8 cellular contexts compared by ENCODE assay signal in genomic region chr7:23471090-23471859, GRCh38. TPM values are rescaled to one million over a fixed set of nuclear protein-coding genes. Genes with fewer than 3 reads are reported as not detected.
DNase-seq lines count a peak whose midpoint lies in the region; ATAC-seq, FAIRE-seq and TF ChIP-seq lines count a peak whose summit lies in the region.

No MANE protein-coding gene starts in this region.

- peaks cover 14% of the 10 kb centered on the region for H3K4me1 Mint-ChIP-seq in astrocyte (ENCODE audit: low read depth, unreplicated experiment)

- 3% methylated on average over 19 of the region's 45 CpGs for WGBS in HepG2 (ENCODE audit: low lambda C conversion rate)

- peak overlapping the region; percentile 98 for H3K9ac ChIP-seq in OCI-LY1 (ENCODE audit: low read length)
- H3K9ac ChIP-seq in astrocyte (ENCODE audit: low read length) = peak overlapping the region; percentile 88
- peak overlapping the region; percentile 94 for H3K9ac ChIP-seq in HepG2 (ENCODE audit: insufficient read depth, low read depth, low read length)

- H3K4me3 Mint-ChIP-seq in astrocyte (ENCODE audit: unreplicated experiment) = peak overlapping the region; percentile 98

- no peak for TF ChIP-seq RAD21 in HepG2 (CRISPR knock-in tag; IDR thresholded peaks at IDR 0.05)

- no peaks in the 10 kb centered on the region for H3K27me3 ChIP-seq in OCI-LY1 (ENCODE audit: insufficient read depth, low read length)
- peaks cover 13% of the 10 kb centered on the region for H3K27me3 ChIP-seq in astrocyte (ENCODE audit: insufficient read depth, low read length)
- no peaks in the 10 kb centered on the region; a peak in 1 of 5 replicates for H3K27me3 ChIP-seq in HepG2 (ENCODE audit: control insufficient read depth in 1 of 2, insufficient read depth in 2 of 2, low read length in 2 of 2)

- no peak for TF ChIP-seq POLR2A in HepG2 (IDR thresholded peaks at IDR 0.05; ENCODE audit: insufficient read depth in 1 of 2, low read depth in 2 of 2, low read length in 2 of 2)

- FAIRE-seq in astrocyte (lab: Jason Lieb, UNC) = no peak
- FAIRE-seq in HepG2 (lab: Jason Lieb, UNC) = no peak

- H3K27ac Mint-ChIP-seq in astrocyte (ENCODE audit: unreplicated experiment) = peak overlapping the region; percentile 99

- H2AFZ ChIP-seq in OCI-LY1 (ENCODE audit: low read length) = no peak overlapping the region
- H2AFZ ChIP-seq in astrocyte (ENCODE audit: low read depth, low read length) = peak overlapping the region; percentile 11
- H2AFZ ChIP-seq in HepG2 (ENCODE audit: low read length) = no peak overlapping the region

- ATAC-seq in GM18868 (IDR thresholded peaks at IDR 0.05; ENCODE audit: unreplicated experiment) (peak; percentile 32), HepG2 (peak; percentile 47), GM18870 (IDR thresholded peaks at IDR 0.05; ENCODE audit: unreplicated experiment) (no peak), HG03565 (IDR thresholded peaks at IDR 0.05; ENCODE audit: unreplicated experiment) (no peak)

- peaks cover 39% of the 10 kb centered on the region for H3K4me1 ChIP-seq in OCI-LY1 (ENCODE audit: insufficient read depth, low read length, severe bottlenecking)
- peaks cover 25% of the 10 kb centered on the region for H3K4me1 ChIP-seq in astrocyte (ENCODE audit: insufficient read depth, low read length)
- peaks cover 19% of the 10 kb centered on the region for H3K4me1 ChIP-seq in HepG2 (ENCODE audit: insufficient read depth, low read length)

- peak; percentile 13 to 96 (median 87) for DNase-seq in HUDEP-2 (lab: John Stamatoyannopoulos, UW; ENCODE audit: unreplicated experiment in 76 of 76)
- DNase-seq in astrocyte (ENCODE audit: low read depth) = peak; percentile 51
- DNase-seq in HepG2 (ENCODE audit: low spot score) = peak; percentile 83

- intact Hi-C loops in HepG2 (cut with micrococcal nuclease; ENCODE audit: unreplicated experiment) = loop anchor here (5.0 to 10.0 kb wide), 2 partner anchors 286 to 459 kb away; partner anchors contain the start of genes HYCC1 and NUP42

- H3K79me2 ChIP-seq in OCI-LY1 (ENCODE audit: insufficient read depth, low read length) (peaks cover 62% of the 10 kb centered on the region), astrocyte (ENCODE audit: insufficient read depth, low read length) (peaks cover 54% of the 10 kb centered on the region), HepG2 (ENCODE audit: insufficient read depth, low read length) (peaks cover 74% of the 10 kb centered on the region)

- TF ChIP-seq CTCF in C4-2B (conservative IDR thresholded peaks at IDR 0.05) (no peak), OCI-LY1 (IDR thresholded peaks at IDR 0.05; ENCODE audit: low read length) (no peak), astrocyte (IDR thresholded peaks at IDR 0.05; ENCODE audit: insufficient read depth, low read depth, low read length) (no peak), HepG2 (CRISPR knock-in tag; IDR thresholded peaks at IDR 0.05) (no peak)

- H3K4me2 ChIP-seq in OCI-LY1 (ENCODE audit: low read length) = peak overlapping the region; percentile 81
- H3K4me2 ChIP-seq in astrocyte (ENCODE audit: low read length) = peak overlapping the region; percentile 97
- H3K4me2 ChIP-seq in HepG2 (ENCODE audit: low read depth, low read length) = peak overlapping the region; percentile 94

- no peak for TF ChIP-seq EP300 in HepG2 (IDR thresholded peaks at IDR 0.05; ENCODE audit: low read depth in 2 of 2, low read length in 2 of 2)
- TF ChIP-seq EP300 in HepG2 (CRISPR knock-in tag; IDR thresholded peaks at IDR 0.05; ENCODE audit: borderline replicate concordance) = no peak

- H3K36me3 ChIP-seq in OCI-LY1 (ENCODE audit: insufficient read depth, low read length) (peaks cover 5% of the 10 kb centered on the region; the same call in 1 of the 2 replicates), astrocyte (ENCODE audit: insufficient read depth, low read length) (no peaks in the 10 kb centered on the region), HepG2 (replicated peaks in 1 of 2; ENCODE audit: control insufficient read depth in 1 of 2, insufficient read depth in 2 of 2, low read length in 2 of 2) (no peaks in the 10 kb centered on the region)

- H3K27me3 Mint-ChIP-seq in astrocyte (ENCODE audit: low read depth, unreplicated experiment) = no peaks in the 10 kb centered on the region

- H3K9me2 ChIP-seq in OCI-LY1 (ENCODE audit: low read depth, low read length) = no peaks in the 10 kb centered on the region

- H3K36me3 Mint-ChIP-seq in astrocyte (ENCODE audit: low read depth, unreplicated experiment) = peaks cover 6% of the 10 kb centered on the region

- in situ Hi-C loops in HepG2 (cut with HindIII; ENCODE audit: extremely low pct_ligation_motif_present, low pct_unique_long_range_greater_than_20kb) = no loop called here

- H3K27ac ChIP-seq in C4-2B (peak overlapping the region; percentile 91), OCI-LY1 (ENCODE audit: low read depth, low read length, poor library complexity, severe bottlenecking) (peak overlapping the region; percentile 99), astrocyte (ENCODE audit: low read depth, low read length) (peak overlapping the region; percentile 80), HepG2 (ENCODE audit: extremely low read length, insufficient read depth, low read length) (peak overlapping the region; percentile 96)

- H3K9me3 ChIP-seq in OCI-LY1 (ENCODE audit: low read length) (no peaks in the 10 kb centered on the region), astrocyte (ENCODE audit: insufficient read depth, low read depth, low read length) (no peaks in the 10 kb centered on the region), HepG2 (ENCODE audit: low read length) (no peaks in the 10 kb centered on the region)

- BruUV-seq in HepG2 (replicated peaks; lab: Mats Ljungman, UMichigan) = TSS peak; percentile 66

- H4K20me1 ChIP-seq in OCI-LY1 (ENCODE audit: insufficient read depth, low read length) (no peaks in the 10 kb centered on the region), astrocyte (ENCODE audit: insufficient read depth, low read length) (peaks cover 21% of the 10 kb centered on the region), HepG2 (ENCODE audit: insufficient read depth, low read length) (no peaks in the 10 kb centered on the region)

- H3F3A ChIP-seq in OCI-LY1 (ENCODE audit: insufficient read depth, low read length) = peaks cover 12% of the 10 kb centered on the region

- CTCF ChIA-PET in HepG2 (lab: Yijun Ruan, JAX; ENCODE audit: low intra/inter-chr PET ratio, low total read pairs) = no interaction called here

- H3K4me3 ChIP-seq in OCI-LY1 (ENCODE audit: low read depth, low read length, poor library complexity, severe bottlenecking) (peak overlapping the region; percentile 86), astrocyte (ENCODE audit: insufficient read depth, low read depth, low read length) (peak overlapping the region; percentile 95), HepG2 (replicated peaks in 1 of 3; ENCODE audit: insufficient read depth in 1 of 3, low read depth in 2 of 3, low read length in 3 of 3) (peak overlapping the region; percentile 86 to 93 (median 91))

- no peaks in the 10 kb centered on the region for H3K9me3 Mint-ChIP-seq in astrocyte (ENCODE audit: unreplicated experiment)

- POLR2A ChIA-PET in HepG2 (lab: Yijun Ruan, JAX) = no interaction called here

TF ChIP-seq in HepG2, 621 proteins besides CTCF, POLR2A, EP300 and RAD21 (continues in another document):
- no peak for TF ChIP-seq PAWR (CRISPR knock-in tag; IDR thresholded peaks at IDR 0.05; ENCODE audit: borderline replicate concordance)

RNA-seq across cellular contexts. Expression of gene IGF2BP3, which starts 1.0 kb away (rescaled TPM):
- 69.9 and 79.5 TPM in 2 replicates for total RNA-seq in astrocyte
- total RNA-seq in HepG2 (2016; rRNA removed; fragmentation: Illumina TruSeq; extraction: Trizol) = 37.7 and 51.2 TPM in 2 replicates
- 71.8 and 87.5 TPM in 2 replicates for total RNA-seq in HepG2 (2016; cell fraction: cytosol; rRNA removed; fragmentation: Illumina TruSeq; extraction: Trizol; ENCODE audit: low read depth)
- 37.5 and 48.2 TPM in 2 replicates for total RNA-seq in HepG2 (2016; cell fraction: insoluble cytoplasmic fraction; rRNA removed; fragmentation: Illumina TruSeq; extraction: Trizol)
- total RNA-seq in HepG2 (2016; cell fraction: membrane; rRNA removed; fragmentation: Illumina TruSeq; extraction: Trizol) = 36.5 and 37.4 TPM in 2 replicates
- total RNA-seq in HepG2 (2016; cell fraction: nucleus; rRNA removed; fragmentation: Illumina TruSeq; extraction: Trizol) = 54.6 and 65.1 TPM in 2 replicates
- polyA plus RNA-seq in HepG2 (2011; rRNA removed) = 33.5 and 39.5 TPM in 2 replicates
- polyA plus RNA-seq in HepG2 (2011; cell fraction: cytosol; rRNA removed) = 28.4 and 31.3 TPM in 2 replicates
- 39.8 and 40.6 TPM in 2 replicates for polyA plus RNA-seq in HepG2 (2011; cell fraction: nucleus; rRNA removed)
- polyA plus RNA-seq in HepG2 (2012) = 30.9 and 39.1 TPM in 2 replicates
- polyA plus RNA-seq in HepG2 (2016; cell fraction: cytosol; fragmentation: Illumina TruSeq; extraction: Trizol; ENCODE audit: low read depth) = 4.7 and 5.5 TPM in 2 replicates
- 55.0 and 58.1 TPM in 2 replicates for polyA plus RNA-seq in HepG2 (2016; cell fraction: insoluble cytoplasmic fraction; fragmentation: Illumina TruSeq; extraction: Trizol; ENCODE audit: low read depth)
- 15.7 and 16.9 TPM in 2 replicates for polyA plus RNA-seq in HepG2 (2016; cell fraction: membrane; fragmentation: Illumina TruSeq; extraction: Trizol; ENCODE audit: low read depth)
- polyA plus RNA-seq in HepG2 (2016; cell fraction: nucleus; fragmentation: Illumina TruSeq; extraction: Trizol; ENCODE audit: insufficient read depth, low read depth) = 65.0 and 67.9 TPM in 2 replicates
- 53.1 and 80.7 TPM in 2 replicates for polyA minus RNA-seq in HepG2 (2011; rRNA and poly(A)+ RNA removed; ENCODE audit: low replicate concordance)
- polyA minus RNA-seq in HepG2 (2011; cell fraction: cytosol; rRNA and poly(A)+ RNA removed) = 52.8 and 73.7 TPM in 2 replicates
- 108 and 117 TPM in 2 replicates for polyA minus RNA-seq in HepG2 (2011; cell fraction: nucleus; rRNA and poly(A)+ RNA removed)

Comparison
In these comparisons a context has a peak if more than half of its experiments do, and no peak if none do; other contexts are left out.
1. ATAC-seq: peak in GM18868 (single experiment) and HepG2 (single experiment); none in GM18870 (single experiment) and HG03565 (single experiment).
2. Peak in every context shown above with its lines, with median percentiles within 50 percentile points of each other: H3K27ac ChIP-seq, DNase-seq, H3K4me2 ChIP-seq, H3K4me3 ChIP-seq and H3K9ac ChIP-seq.